In the genomic region with DNA sequence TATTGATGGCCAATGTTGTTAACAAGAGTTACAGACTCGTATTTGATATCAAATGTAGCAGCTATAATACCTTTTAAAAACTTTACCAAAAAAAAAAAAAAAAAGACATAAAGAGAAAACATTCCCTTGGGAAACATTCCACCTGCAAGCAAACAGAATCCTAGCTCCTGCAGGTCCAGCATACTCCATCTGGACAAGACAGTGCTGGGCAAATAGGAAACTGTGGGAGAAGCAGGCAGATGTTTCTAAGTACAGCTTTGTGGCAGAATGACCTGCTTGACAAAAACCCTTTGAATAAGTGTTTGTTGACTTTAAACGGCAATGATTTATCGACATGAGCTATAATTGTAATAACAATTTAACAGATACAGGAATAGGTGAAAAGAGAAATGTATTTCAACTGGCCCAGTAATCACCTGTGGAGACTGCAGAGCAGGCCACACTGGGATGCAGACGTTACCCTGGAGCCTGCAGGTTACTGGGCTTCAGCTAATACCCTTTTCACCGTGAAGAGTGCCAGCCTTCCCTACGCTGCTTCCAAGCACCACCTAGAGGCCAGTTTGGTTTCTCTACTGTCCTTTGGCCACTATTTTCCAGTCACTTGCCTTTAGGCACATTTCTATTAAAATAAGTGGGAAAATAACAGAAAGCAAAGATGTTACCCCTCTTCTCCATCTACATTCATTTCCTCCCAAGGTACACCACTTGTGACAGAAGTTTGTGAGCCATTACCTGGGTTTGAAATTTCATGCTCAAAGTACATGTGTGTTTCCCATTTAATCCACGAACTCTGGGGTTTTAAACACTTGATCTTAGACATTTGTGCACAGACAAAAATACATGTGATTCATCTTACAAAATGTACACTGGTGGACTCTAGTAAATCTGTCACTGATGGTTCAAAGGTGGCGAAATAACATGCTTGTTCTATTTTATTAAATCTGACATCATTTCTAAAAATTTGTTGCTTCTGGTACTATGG, we compare ENCODE assay signal across 8 cellular contexts.
DNase-seq lines count a peak whose midpoint lies in the region; ATAC-seq and TF ChIP-seq lines count a peak whose summit lies in the region.

No MANE protein-coding gene starts in this region.

- ATAC-seq in GM18505 (IDR thresholded peaks at IDR 0.05; ENCODE audit: unreplicated experiment) (peak; percentile 60), PC-3 (peak; percentile 96), body of pancreas (peak; percentile 95), HG03039 (IDR thresholded peaks at IDR 0.05; ENCODE audit: unreplicated experiment) (no peak)

- H3K27ac ChIP-seq in Karpas-422 (ENCODE audit: low read length), result 0 out of 2 replicates have a peak overlapping the region, but pooled peaks have one; percentile 28
- H3K27ac ChIP-seq in PC-3 (ENCODE audit: low read length), result no peak overlapping the region
- H3K27ac ChIP-seq in body of pancreas, result peak overlapping the region in 3 of 4 donors; percentile 10 to 33 (median 22)
- H3K27ac ChIP-seq in spleen, result no peak overlapping the region

- intact Hi-C loops in PC-3 (cut with micrococcal nuclease), result loop anchor here (1.0 to 2.0 kb wide), 3 partner anchors 138 to 275 kb away; no protein-coding TSS in a partner anchor
- intact Hi-C loops in body of pancreas (cut with DNase I), result no loop called here
- intact Hi-C loops in spleen (cut with DNase I; ENCODE audit: low total_unique reads), result loop anchor here (5.0 kb wide), 1 partner anchor 137 kb away; no protein-coding TSS in a partner anchor

- TF ChIP-seq CTCF in BE2C (IDR thresholded peaks at IDR 0.05; ENCODE audit: low read depth, low read length), result peak; percentile 74
- TF ChIP-seq CTCF in PC-3 (conservative IDR thresholded peaks at IDR 0.05; ENCODE audit: low read depth, low read length), result peak; percentile 61
- TF ChIP-seq CTCF in body of pancreas (IDR thresholded peaks at IDR 0.05), result peak; percentile 49 to 88 (median 82)
- peak; percentile 12 to 66 (median 54) for TF ChIP-seq CTCF in spleen (IDR thresholded peaks at IDR 0.05 in 8 of 11, conservative IDR thresholded peaks at IDR 0.05 in 3 of 11)

- H2AFZ ChIP-seq in Karpas-422 (ENCODE audit: low read length) (no peak overlapping the region), PC-3 (ENCODE audit: low read length) (no peak overlapping the region)

- no peaks in the 10 kb centered on the region for H3K9me2 ChIP-seq in Karpas-422 (replicated peaks; ENCODE audit: insufficient read depth, low read length)
- H3K9me2 ChIP-seq in PC-3 (replicated peaks; ENCODE audit: low read length), result no peaks in the 10 kb centered on the region

- no peak overlapping the region for H3K9ac ChIP-seq in Karpas-422 (ENCODE audit: low read length)
- no peak overlapping the region for H3K9ac ChIP-seq in PC-3 (ENCODE audit: low read length)

- no peaks in the 10 kb centered on the region for H3F3A ChIP-seq in PC-3 (ENCODE audit: low read length, unreplicated experiment)

- H3K27me3 ChIP-seq in BE2C, result no peaks in the 10 kb centered on the region
- H3K27me3 ChIP-seq in Karpas-422 (ENCODE audit: low read length), result no peaks in the 10 kb centered on the region
- no peaks in the 10 kb centered on the region for H3K27me3 ChIP-seq in PC-3 (ENCODE audit: low read length)
- H3K27me3 ChIP-seq in body of pancreas, result no peaks in the 10 kb centered on the region
- H3K27me3 ChIP-seq in spleen (replicated peaks in 1 of 7), result no peaks in the 10 kb centered on the region

- H3K36me3 ChIP-seq in BE2C, result no peaks in the 10 kb centered on the region
- H3K36me3 ChIP-seq in Karpas-422 (ENCODE audit: insufficient read depth, low read length), result peaks cover 46% of the 10 kb centered on the region
- no peaks in the 10 kb centered on the region for H3K36me3 ChIP-seq in PC-3 (ENCODE audit: low read depth, low read length)
- no peaks in the 10 kb centered on the region for H3K36me3 ChIP-seq in body of pancreas (replicated peaks in 1 of 2; ENCODE audit: insufficient read depth in 1 of 2, low read depth in 2 of 2)
- H3K36me3 ChIP-seq in spleen, result peaks cover 0 to 38% (median 16%) of the 10 kb centered on the region in 6 donors

- H3K4me3 ChIP-seq in BE2C (ENCODE audit: low read depth, low read length) (no peak overlapping the region), Karpas-422 (ENCODE audit: low read length) (no peak overlapping the region), PC-3 (ENCODE audit: low read length) (no peak overlapping the region), body of pancreas (no peak overlapping the region), spleen (no peak overlapping the region)

- TF ChIP-seq POLR2A in GM18505 (IDR thresholded peaks at IDR 0.05; ENCODE audit: borderline replicate concordance, extremely low read depth, insufficient read depth, insufficient read length), result no peak
- no peak for TF ChIP-seq POLR2A in body of pancreas (IDR thresholded peaks at IDR 0.05)
- TF ChIP-seq POLR2A in spleen (IDR thresholded peaks at IDR 0.05), result no peak

- 24 to 27% methylated on average over 8 of the region's 8 CpGs for WGBS in body of pancreas, 2 donors
- 64 to 72% (median 65%) methylated on average over 8 of the region's 8 CpGs for WGBS in spleen, 5 donors

- BruUV-seq in PC-3 (replicated peaks; lab: Mats Ljungman, UMichigan), result no TSS peak

- CTCF ChIA-PET in PC-3 (lab: Charles Lee), result interaction anchor here (0.6 to 1.0 kb wide), 9 partner anchors 43 to 1313 kb away, joined by 3 to 13 read pairs (median 5); no protein-coding TSS in a partner anchor

- no peaks in the 10 kb centered on the region; the same call in 1 of the 2 replicates for H3K79me2 ChIP-seq in Karpas-422 (ENCODE audit: low read length)
- H3K79me2 ChIP-seq in PC-3 (ENCODE audit: low read length), result no peaks in the 10 kb centered on the region

- peak; percentile 51 for DNase-seq in BE2C
- DNase-seq in Karpas-422, result peak; percentile 68
- DNase-seq in PC-3, result peak; percentile 46
- peak; percentile 64 to 80 (median 70) for DNase-seq in body of pancreas
- DNase-seq in iPS-NIHi11 (ENCODE audit: low spot score), result peak; percentile 68
- no peak for DNase-seq in spleen

- H4K20me1 ChIP-seq in Karpas-422 (ENCODE audit: insufficient read depth, low read depth, low read length) (no peaks in the 10 kb centered on the region), PC-3 (ENCODE audit: low read length) (no peaks in the 10 kb centered on the region)

- POLR2A ChIA-PET in PC-3 (lab: Charles Lee; ENCODE audit: unreplicated experiment), result no interaction called here

- H3K4me1 ChIP-seq in BE2C (no peaks in the 10 kb centered on the region), Karpas-422 (ENCODE audit: low read length) (peaks cover 7% of the 10 kb centered on the region; the same call in 1 of the 2 replicates), PC-3 (ENCODE audit: insufficient read depth, low read length) (no peaks in the 10 kb centered on the region), body of pancreas (peaks cover 12% of the 10 kb centered on the region), spleen (peaks cover 0 to 38% (median 4%) of the 10 kb centered on the region in 6 donors)

- H3K9me3 ChIP-seq in BE2C (no peaks in the 10 kb centered on the region), Karpas-422 (ENCODE audit: low read length) (no peaks in the 10 kb centered on the region), PC-3 (ENCODE audit: low read length) (no peaks in the 10 kb centered on the region), body of pancreas (no peaks in the 10 kb centered on the region), spleen (peaks cover 0 to 5% (median under 1%) of the 10 kb centered on the region in 8 donors)

- H3K4me2 ChIP-seq in Karpas-422 (ENCODE audit: low read depth, low read length, poor library complexity, severe bottlenecking), result no peak overlapping the region
- H3K4me2 ChIP-seq in PC-3 (ENCODE audit: low read length), result no peak overlapping the region

Comparison
In these comparisons a context has a peak if more than half of its experiments do, and no peak if none do; other contexts are left out.
1. H3K27ac ChIP-seq: peak in Karpas-422 (single experiment) and body of pancreas (3 of 4); none in PC-3 (single experiment) and spleen (0 of 8).
2. Peak in every context shown above with its lines, with median percentiles within 50 percentile points of each other: CTCF ChIP-seq.